In genomic region chr3:94162700-94163099, GRCh38 we compare ENCODE assay signal across 9 cellular contexts.
A peak's percentile ranks its signal among the peaks of the same experiment; 100 is the strongest.
DNase-seq lines count a peak whose midpoint lies in the region; ATAC-seq and TF ChIP-seq lines count a peak whose summit lies in the region.
"Had no signal": no experiment of that assay in that cellular context is flagged by ENCODE, and none has a peak within 500 bp of the region (broad histone marks: within the 10 kb centered on the region; RNA-seq: fewer than 3 reads in every experiment).

No MANE protein-coding gene starts in this region.

- no peak overlapping the region for H3K4me3 ChIP-seq in epithelial cell of esophagus (ENCODE audit: low read length)

- peak; percentile 27 for DNase-seq in DMS53 treated with DMSO at 0.1 percent for 48 hours (lab: John Stamatoyannopoulos, UW; ENCODE audit: unreplicated experiment)
- peak; percentile 93 for DNase-seq in HT1080 (ENCODE audit: low read depth)
- peak; percentile 97 for DNase-seq in epithelial cell of esophagus (ENCODE audit: low read depth)
- DNase-seq in NK-92 treated with Interleukin-12 subunit alpha and Interleukin-12 subunit beta, amount 100 ng/mL, for 24 hours (lab: John Stamatoyannopoulos, UW), result no peak
- no peak for DNase-seq in HEK293T (ENCODE audit: extremely low spot score)
- no peak for DNase-seq in activated gamma-delta T cell treated with Interleukin-2 at 50 U/mL for 16 hours
- DNase-seq in central memory CD4-positive, alpha-beta T cell, result no peak
- DNase-seq: amygdala had no signal

- ATAC-seq in GM21390 (IDR thresholded peaks at IDR 0.05; ENCODE audit: unreplicated experiment), result peak; percentile 76

- no peak for TF ChIP-seq CTCF in epithelial cell of esophagus (IDR thresholded peaks at IDR 0.05; ENCODE audit: insufficient read depth, low read depth, low read length, missing control alignments)

- CTCF ChIA-PET in HEK293T (lab: Yijun Ruan, JAX), result no interaction called here

- POLR2A ChIA-PET in HEK293T (lab: Yijun Ruan, JAX), result interaction anchor here (1.2 kb wide), 1 partner anchor 11 kb away, joined by 4 read pairs; no protein-coding TSS in a partner anchor

TF ChIP-seq in HEK293T, 16 proteins besides CTCF, POLR2A, EP300 and RAD21:
- TF ChIP-seq ZNF384 (IDR thresholded peaks at IDR 0.05) (no peak), SUZ12 (IDR thresholded peaks at IDR 0.05) (no peak), FOXM1 (IDR thresholded peaks at IDR 0.05; ENCODE audit: borderline replicate concordance) (no peak), BHLHE40 (IDR thresholded peaks at IDR 0.05; ENCODE audit: borderline replicate concordance) (no peak), ARNT (IDR thresholded peaks at IDR 0.05) (no peak), TARDBP (IDR thresholded peaks at IDR 0.05) (no peak), FOXK2 (IDR thresholded peaks at IDR 0.05) (no peak), ELF4 (IDR thresholded peaks at IDR 0.05) (no peak), L3MBTL2 (conservative IDR thresholded peaks at IDR 0.05) (no peak), PKNOX1 (IDR thresholded peaks at IDR 0.05) (no peak), SP1 (IDR thresholded peaks at IDR 0.05) (no peak), NFRKB (IDR thresholded peaks at IDR 0.05) (no peak), CTBP1 (IDR thresholded peaks at IDR 0.05; ENCODE audit: borderline replicate concordance) (no peak), LEF1 (IDR thresholded peaks at IDR 0.05; ENCODE audit: borderline replicate concordance) (no peak), FOXA1 (IDR thresholded peaks at IDR 0.05) (no peak), HDGF (IDR thresholded peaks at IDR 0.05; ENCODE audit: borderline replicate concordance) (no peak)

Comparison
In these comparisons a context has a peak if more than half of its experiments do, and no peak if none do; other contexts are left out.
1. DNase-seq: peak in DMS53 treated with DMSO at 0.1 percent for 48 hours (single experiment), HT1080 (single experiment) and epithelial cell of esophagus (single experiment); none in NK-92 treated with Interleukin-12 subunit alpha and Interleukin-12 subunit beta, amount 100 ng/mL, for 24 hours (single experiment), HEK293T (single experiment), activated gamma-delta T cell treated with Interleukin-2 at 50 U/mL for 16 hours (single experiment) and central memory CD4-positive, alpha-beta T cell (single experiment).